5 cellular contexts compared by ENCODE assay signal in the genomic region with DNA sequence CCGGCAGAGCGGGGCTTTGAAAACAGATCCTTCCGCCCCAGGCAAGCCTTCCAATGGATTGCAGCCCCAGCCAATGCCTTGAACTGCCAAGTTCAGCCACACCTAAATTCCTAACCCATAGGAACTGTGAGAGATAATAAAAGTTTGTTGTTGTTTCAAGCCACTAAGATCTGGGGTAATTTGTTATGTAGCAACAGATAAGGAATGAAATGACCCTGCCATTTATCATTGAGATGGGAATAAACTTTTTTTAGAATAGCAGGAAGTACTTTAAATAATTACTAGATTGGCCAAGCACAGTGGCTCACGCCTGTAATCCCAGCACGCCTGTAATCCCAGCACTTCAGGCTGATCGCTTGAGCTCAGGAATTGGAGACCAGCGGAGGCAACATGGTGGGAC. TPM values are rescaled to one million over a fixed set of nuclear protein-coding genes. Genes with fewer than 3 reads are reported as not detected.
DNase-seq lines count a peak whose midpoint lies in the region; ATAC-seq, FAIRE-seq and TF ChIP-seq lines count a peak whose summit lies in the region.
"Not testable (repeated sequence)": the region's sequence is repeated elsewhere in the genome, so short reads cannot be mapped to it uniquely, and the experiment has no call there.

No MANE protein-coding gene starts in this region.

- WGBS in A549 (ENCODE audit: missing lambda C conversion rate) = 77% methylated on average over 3 of the region's 7 CpGs
- WGBS in body of pancreas, 2 donors = 100% methylated on average over 1 of the region's 7 CpGs; no CpG with 5 or more reads in 1 of the 2 donors

- not testable (repeated sequence) for H3K9me3 ChIP-seq in A549, body of pancreas, mucosa of descending colon

- H3K4me3 Mint-ChIP-seq in type B pancreatic cell = not testable (repeated sequence)

- H3K4me1 ChIP-seq in A549; body of pancreas; mucosa of descending colon (ENCODE audit: low read depth): not testable (repeated sequence)

- ATAC-seq in A549 = peak; percentile 25 to 46; a peak in 3 of 6 replicates
- ATAC-seq in body of pancreas = peak; percentile 82
- ATAC-seq in left colon = peak; percentile 92
- ATAC-seq in mucosa of descending colon = peak; percentile 87

- not testable (repeated sequence) for H3K4me1 Mint-ChIP-seq in type B pancreatic cell (ENCODE audit: unreplicated experiment)

- H3K9me3 Mint-ChIP-seq in type B pancreatic cell = not testable (repeated sequence)

- H3K27ac ChIP-seq in A549, body of pancreas: not testable (repeated sequence)

- not testable (repeated sequence) for TF ChIP-seq EP300 in A549 (IDR thresholded peaks at IDR 0.05)

- not testable (repeated sequence) for H3K27me3 ChIP-seq in body of pancreas

- CTCF ChIA-PET in A549 (lab: Yijun Ruan, JAX) = not testable (repeated sequence)

- not testable (repeated sequence) for H3K27me3 Mint-ChIP-seq in type B pancreatic cell

- TF ChIP-seq POLR2A in A549 (IDR thresholded peaks at IDR 0.05; ENCODE audit: low read length); body of pancreas (IDR thresholded peaks at IDR 0.05): not testable (repeated sequence)

- TF ChIP-seq RAD21 in A549 (conservative IDR thresholded peaks at IDR 0.05 in 1 of 2, IDR thresholded peaks at IDR 0.05 in 1 of 2) = not testable (repeated sequence)

- peak overlapping the region; percentile 84 for H3K27ac Mint-ChIP-seq in type B pancreatic cell

- POLR2A ChIA-PET in A549 (lab: Yijun Ruan, JAX) = not testable (repeated sequence)

- not testable (repeated sequence) for H3K4me3 ChIP-seq in A549, body of pancreas, mucosa of descending colon

- FAIRE-seq in A549 (lab: Jason Lieb, UNC) = not testable (repeated sequence)

- not testable (repeated sequence) for TF ChIP-seq CTCF in A549 (IDR thresholded peaks at IDR 0.05); body of pancreas (IDR thresholded peaks at IDR 0.05); mucosa of descending colon (IDR thresholded peaks at IDR 0.05); type B pancreatic cell (conservative IDR thresholded peaks at IDR 0.05)

- H3K36me3 Mint-ChIP-seq in type B pancreatic cell = not testable (repeated sequence)

- DNase-seq in A549 (ENCODE audit: low read depth in 1 of 2, low spot score in 1 of 2); body of pancreas; left colon; mucosa of descending colon; type B pancreatic cell (ENCODE audit: extremely low spot score, unreplicated experiment): not testable (repeated sequence)

- H3K36me3 ChIP-seq in body of pancreas (replicated peaks in 1 of 2; ENCODE audit: insufficient read depth in 1 of 2, low read depth in 2 of 2); mucosa of descending colon (ENCODE audit: low read depth): not testable (repeated sequence)

- not testable (repeated sequence) for H3K4me2 ChIP-seq in A549

- intact Hi-C loops in body of pancreas (cut with DNase I); left colon (cut with DNase I, micrococcal nuclease); mucosa of descending colon (cut with DNase I, micrococcal nuclease): not testable (repeated sequence)

RNA-seq across cellular contexts. Expression of gene CASTOR2, which starts 11.5 kb away (rescaled TPM):
- polyA plus RNA-seq in A549 (2011; rRNA removed) = 6.0 and 11.8 TPM in 2 replicates
- polyA plus RNA-seq in A549 (2012; cell fraction: cytosol; rRNA removed) = 9.8 and 19.0 TPM in 2 replicates
- 11.2 and 14.7 TPM in 2 replicates for polyA plus RNA-seq in A549 (2012; cell fraction: nucleus; rRNA removed)
- polyA plus RNA-seq in A549 (2017; fragmentation: RNase III; extraction: RNeasy Plus Mini Kit Qiagen cat#74134 plus additional on column Dnase treatment) = 4.6 to 5.2 TPM (median 4.8 TPM) in 3 replicates
- 67.9 and 89.4 TPM in 2 replicates for polyA minus RNA-seq in A549 (2011; rRNA and poly(A)+ RNA removed)
- total RNA-seq in body of pancreas = 10 to 100 TPM in 1 of 2 donors, 1 to 10 TPM in 1; 9.6 to 14.0 TPM
- total RNA-seq in left colon = 1 to 10 TPM; 1.5 to 7.5 TPM
- total RNA-seq in mucosa of descending colon = 10 to 100 TPM in 1 of 3 donors, 1 to 10 TPM in 2; 3.6 to 17.8 (median 7.6) TPM
- 42.8 and 70.3 TPM in 2 replicates for total RNA-seq in type B pancreatic cell (ENCODE audit: low replicate concordance)

Comparison
In these comparisons a context has a peak if more than half of its experiments do, and no peak if none do; other contexts are left out.
1. ATAC-seq: peak in every context shown above with its lines; median percentile 92 in left colon; 87 in mucosa of descending colon; 82 in body of pancreas; 36 in A549.